Comparison of ENCODE assay signal across 10 cellular contexts in genomic region chr19:2261438-2262172, GRCh38. TPM values are rescaled to one million over a fixed set of nuclear protein-coding genes. Genes with fewer than 3 reads are reported as not detected.
DNase-seq lines count a peak whose midpoint lies in the region; ATAC-seq and TF ChIP-seq lines count a peak whose summit lies in the region.
"Had no signal": no experiment of that assay in that cellular context is flagged by ENCODE, and none has a peak within 500 bp of the region (broad histone marks: within the 10 kb centered on the region; RNA-seq: fewer than 3 reads in every experiment).

No MANE protein-coding gene starts in this region.

- H3K9me3 ChIP-seq in PC-9 (ENCODE audit: insufficient read depth, low read depth), result no peaks in the 10 kb centered on the region

- no peak for ATAC-seq in HG03045 (IDR thresholded peaks at IDR 0.05; ENCODE audit: unreplicated experiment)
- no peak for ATAC-seq in GM21390 (IDR thresholded peaks at IDR 0.05; ENCODE audit: unreplicated experiment)

- no peaks in the 10 kb centered on the region for H3K27me3 ChIP-seq in PC-9 (ENCODE audit: insufficient read depth, low read depth)
- no peaks in the 10 kb centered on the region for H3K27me3 ChIP-seq in brain microvascular endothelial cell (replicated peaks)

- H3K79me2 ChIP-seq in PC-9 (ENCODE audit: low read depth), result no peaks in the 10 kb centered on the region

- no peak overlapping the region for H3K27ac Mint-ChIP-seq in neural crest cell (ENCODE audit: unreplicated experiment)

- H3K36me3 ChIP-seq in PC-9 (ENCODE audit: low read depth) (no peaks in the 10 kb centered on the region), brain microvascular endothelial cell (replicated peaks) (no peaks in the 10 kb centered on the region)

- DNase-seq in GM12865 (ENCODE audit: low read depth) (peak; percentile 78), PC-9 (no peak), brain microvascular endothelial cell (no peak), neural crest cell (ENCODE audit: low read depth, low spot score) (peak; percentile 55), NCI-H1105 treated with DMSO at 0.1 percent for 48 hours (lab: John Stamatoyannopoulos, UW) (no peak), H4 (ENCODE audit: low spot score) (no peak)

- no peaks in the 10 kb centered on the region for H3K27me3 Mint-ChIP-seq in neural crest cell (ENCODE audit: low read depth)

- no peaks in the 10 kb centered on the region for H4K20me1 ChIP-seq in PC-9 (ENCODE audit: insufficient read depth)

- peak; percentile 73 for TF ChIP-seq CTCF in GM12865 (IDR thresholded peaks at IDR 0.05; ENCODE audit: insufficient read depth, low read depth, low read length, missing control alignments)
- TF ChIP-seq CTCF in PC-9 (conservative IDR thresholded peaks at IDR 0.05), result peak; percentile 68
- TF ChIP-seq CTCF in brain microvascular endothelial cell (IDR thresholded peaks at IDR 0.05; ENCODE audit: low read depth, low read length, missing control alignments), result peak; percentile 78
- TF ChIP-seq CTCF in neural crest cell (conservative IDR thresholded peaks at IDR 0.05), result peak; percentile 66

- POLR2A ChIA-PET in PC-9 (lab: Charles Lee; ENCODE audit: unreplicated experiment), result no interaction called here

- H3K4me3 Mint-ChIP-seq in neural crest cell, result peak overlapping the region; percentile 64

- no peak overlapping the region for H2AFZ ChIP-seq in PC-9

- H3K9me3 Mint-ChIP-seq in neural crest cell, result no peaks in the 10 kb centered on the region

- in situ Hi-C loops in brain microvascular endothelial cell (cut with HindIII; ENCODE audit: low pct_ligation_motif_present, low sequenced_read_pairs), result no loop called here

- CTCF ChIA-PET in PC-9 (lab: Charles Lee), result interaction anchor here (0.7 kb wide), 1 partner anchor 250 kb away, joined by 6 read pairs; no protein-coding TSS in a partner anchor

- no peaks in the 10 kb centered on the region for H3K36me3 Mint-ChIP-seq in neural crest cell (ENCODE audit: low read depth)

- H3K4me1 ChIP-seq in PC-9 (replicated peaks; ENCODE audit: insufficient read depth), result peaks cover 9% of the 10 kb centered on the region

- H3K27ac ChIP-seq in PC-9 (no peak overlapping the region), brain microvascular endothelial cell (no peak overlapping the region)

- H3K4me3 ChIP-seq in GM12865 (ENCODE audit: low read depth, low read length), result no peak overlapping the region
- H3K4me3 ChIP-seq in PC-9, result no peak overlapping the region
- H3K4me3 ChIP-seq in brain microvascular endothelial cell (ENCODE audit: low read depth, low read length), result no peak overlapping the region

- BruUV-seq in PC-9 (replicated peaks; lab: Mats Ljungman, UMichigan), result no TSS peak

- no peaks in the 10 kb centered on the region for H3K9me2 ChIP-seq in PC-9 (ENCODE audit: insufficient read depth)

- intact Hi-C loops in PC-9 (cut with micrococcal nuclease; ENCODE audit: unreplicated experiment), result no loop called here

- no peaks in the 10 kb centered on the region for H3K4me1 Mint-ChIP-seq in neural crest cell

- H3F3A ChIP-seq in PC-9 (ENCODE audit: insufficient read depth, low read depth), result peaks cover 12% of the 10 kb centered on the region

- no peak overlapping the region for H3K4me2 ChIP-seq in PC-9

RNA-seq across cellular contexts. Expression of gene JSRP1, which starts 5.4 kb away (rescaled TPM):
- 1.1 and 1.4 TPM in 2 replicates for total RNA-seq in PC-9 (2021)
- total RNA-seq in neural crest cell, result 0.40 and 0.71 TPM in 2 replicates
- total RNA-seq in H4 (2014; rRNA removed; shearing (Covaris generic)), result 0.66 TPM in 1 of 2 replicates, not detected in the other
- total RNA-seq: NCI-H460, subcutaneous adipose tissue had no signal

RNA-seq across cellular contexts. Expression of gene AMH, which starts 12.5 kb away (rescaled TPM):
- total RNA-seq in PC-9 (2021) (6.9 and 8.1 TPM in 2 replicates), neural crest cell (71.6 and 79.1 TPM in 2 replicates)
- total RNA-seq in H4 (2014; rRNA removed; shearing (Covaris generic)), result 0.68 and 1.0 TPM in 2 replicates

RNA-seq across cellular contexts. Expression of gene PEAK3, which starts 20.4 kb away (rescaled TPM):
- total RNA-seq in PC-9 (2021), result not detected in 2 replicates
- total RNA-seq in neural crest cell, result not detected in 2 replicates
- 0.06 TPM in 1 of 2 replicates, not detected in the other for total RNA-seq in H4 (2014; rRNA removed; shearing (Covaris generic))
- total RNA-seq: NCI-H460 had no signal

RNA-seq across cellular contexts. Expression of gene SF3A2, which starts 25.0 kb away (rescaled TPM):
- total RNA-seq in PC-9 (2021) (73.5 and 83.0 TPM in 2 replicates), neural crest cell (186 and 189 TPM in 2 replicates)
- total RNA-seq in H4 (2014; rRNA removed; shearing (Covaris generic)), result 10.8 and 13.3 TPM in 2 replicates

RNA-seq across cellular contexts. Expression of gene PLEKHJ1, which starts 25.5 kb away (rescaled TPM):
- total RNA-seq in PC-9 (2021), result 38.6 and 45.9 TPM in 2 replicates
- 132 and 137 TPM in 2 replicates for total RNA-seq in neural crest cell
- 45.1 and 50.8 TPM in 2 replicates for total RNA-seq in H4 (2014; rRNA removed; shearing (Covaris generic))

Comparison
In these comparisons a context has a peak if more than half of its experiments do, and no peak if none do; other contexts are left out.
1. DNase-seq: peak in GM12865 (single experiment) and neural crest cell (single experiment); none in PC-9 (0 of 2), brain microvascular endothelial cell (single experiment), NCI-H1105 treated with DMSO at 0.1 percent for 48 hours (single experiment) and H4 (single experiment).
2. Peak in every context shown above with its lines, with median percentiles within 50 percentile points of each other: CTCF ChIP-seq.